Comparison of ENCODE assay signal across 1 cellular context in genomic region chr16:56964243-56965148, GRCh38.
TF ChIP-seq lines count a peak whose summit lies in the region.

No MANE protein-coding gene starts in this region.

TF ChIP-seq in H1, 55 proteins besides CTCF, POLR2A, EP300 and RAD21 (continued from another document):
- TF ChIP-seq CHD7 (IDR thresholded peaks at IDR 0.05; ENCODE audit: insufficient replicate concordance, low read length), result no peak
- TF ChIP-seq TCF12 (IDR thresholded peaks at IDR 0.05; ENCODE audit: low read depth, low read length), result 0 out of 2 replicates have a peak, but pooled peaks have one; percentile 23
- TF ChIP-seq HDAC2 (IDR thresholded peaks at IDR 0.05; ENCODE audit: borderline replicate concordance in 1 of 2, low read depth in 2 of 2, low read length in 2 of 2), result peak in 1 of 2 experiments; percentile 78; a peak in 1 of 4 replicates
- peak; percentile 57; the same call in 1 of the 2 replicates for TF ChIP-seq TEAD4 (IDR thresholded peaks at IDR 0.05; ENCODE audit: low read depth, low read length)
- no peak for TF ChIP-seq MAFK (IDR thresholded peaks at IDR 0.05; ENCODE audit: low read depth, low read length)
- TF ChIP-seq SRF (IDR thresholded peaks at IDR 0.05; ENCODE audit: low read depth, low read length), result peak; percentile 30; the same call in 1 of the 2 replicates
- TF ChIP-seq SP1 (IDR thresholded peaks at IDR 0.05; ENCODE audit: low read depth, low read length), result peak; percentile 39; the same call in 1 of the 2 replicates
- TF ChIP-seq KDM4A (IDR thresholded peaks at IDR 0.05; ENCODE audit: low read depth, low read length, severe bottlenecking), result no peak
- TF ChIP-seq KDM1A (IDR thresholded peaks at IDR 0.05; ENCODE audit: borderline replicate concordance, low read length), result no peak
- TF ChIP-seq ASH2L (IDR thresholded peaks at IDR 0.05; ENCODE audit: low read length), result peak; percentile 25
- peak; percentile 71 for TF ChIP-seq CHD2 (IDR thresholded peaks at IDR 0.05; ENCODE audit: low read length)
- TF ChIP-seq CEBPB (IDR thresholded peaks at IDR 0.05; ENCODE audit: low read depth, low read length), result peak; percentile 29; the same call in 1 of the 2 replicates
- TF ChIP-seq TAF7 (optimal IDR thresholded peaks at IDR 0.05; ENCODE audit: borderline replicate concordance, low read depth, low read length), result peak; percentile 80
- peak; percentile 27; the same call in 1 of the 2 replicates for TF ChIP-seq TBP (IDR thresholded peaks at IDR 0.05; ENCODE audit: low read depth, low read length)
- TF ChIP-seq TAF1 (IDR thresholded peaks at IDR 0.05; ENCODE audit: low read depth, low read length), result peak; percentile 38; the same call in 1 of the 2 replicates
- peak; percentile 82; the same call in 1 of the 2 replicates for TF ChIP-seq BACH1 (IDR thresholded peaks at IDR 0.05; ENCODE audit: low read length)
- no peak for TF ChIP-seq PHF8 (conservative IDR thresholded peaks at IDR 0.05; ENCODE audit: low read depth, low read length)
- no peak for TF ChIP-seq GABPA (IDR thresholded peaks at IDR 0.05; ENCODE audit: borderline replicate concordance, insufficient read depth, low read length)
- no peak for TF ChIP-seq SIRT6 (IDR thresholded peaks at IDR 0.05; ENCODE audit: low read length)
- peak; percentile 46; the same call in 1 of the 2 replicates for TF ChIP-seq CREB1 (IDR thresholded peaks at IDR 0.05)
- TF ChIP-seq RFX5 (IDR thresholded peaks at IDR 0.05; ENCODE audit: borderline replicate concordance, low read depth, low read length), result no peak
- TF ChIP-seq EGR1 (IDR thresholded peaks at IDR 0.05; ENCODE audit: borderline replicate concordance, low read depth, low read length), result no peak
- TF ChIP-seq BRCA1 (IDR thresholded peaks at IDR 0.05; ENCODE audit: low read depth, low read length), result peak; percentile 61
- TF ChIP-seq JUND (IDR thresholded peaks at IDR 0.05; ENCODE audit: low read length), result peak; percentile 58; the same call in 1 of the 2 replicates
- no peak for TF ChIP-seq GTF2F1 (IDR thresholded peaks at IDR 0.05; ENCODE audit: borderline replicate concordance, low read depth, low read length)
- TF ChIP-seq YY1 (IDR thresholded peaks at IDR 0.05; ENCODE audit: low read depth, low read length), result peak; percentile 60; the same call in 1 of the 2 replicates
- TF ChIP-seq ATF3 (IDR thresholded peaks at IDR 0.05; ENCODE audit: insufficient read depth, low read depth, low read length), result peak; percentile 54; the same call in 1 of the 2 replicates
- no peak for TF ChIP-seq CBX8 (IDR thresholded peaks at IDR 0.05; ENCODE audit: borderline replicate concordance, low read depth, low read length)
- no peak for TF ChIP-seq EZH2 (IDR thresholded peaks at IDR 0.05; ENCODE audit: low read depth, low read length, severe bottlenecking)
- TF ChIP-seq RXRA (IDR thresholded peaks at IDR 0.05; ENCODE audit: insufficient read depth, low read depth, low read length), result peak; percentile 76; the same call in 1 of the 2 replicates
- TF ChIP-seq POU5F1 (IDR thresholded peaks at IDR 0.05; ENCODE audit: low read depth, low read length), result no peak
- no peak for TF ChIP-seq CHD1 (IDR thresholded peaks at IDR 0.05; ENCODE audit: low read depth, low read length)
- TF ChIP-seq MAX (IDR thresholded peaks at IDR 0.05), result peak; percentile 57
- TF ChIP-seq POLR2AphosphoS5 (IDR thresholded peaks at IDR 0.05; ENCODE audit: low read depth, low read length), result no peak
- no peak for TF ChIP-seq RNF2 (IDR thresholded peaks at IDR 0.05; ENCODE audit: borderline replicate concordance, low read depth, low read length, missing control alignments, poor library complexity, severe bottlenecking)
- TF ChIP-seq ATF2 (IDR thresholded peaks at IDR 0.05; ENCODE audit: low read length), result no peak
- no peak for TF ChIP-seq SAP30 (IDR thresholded peaks at IDR 0.05; ENCODE audit: insufficient read depth, insufficient replicate concordance, low read length)
- TF ChIP-seq FOSL1 (IDR thresholded peaks at IDR 0.05; ENCODE audit: insufficient read depth, low read depth, low read length), result no peak
- no peak for TF ChIP-seq KDM5A (IDR thresholded peaks at IDR 0.05; ENCODE audit: low read length)
